Comparison of ENCODE assay signal across 24 cellular contexts in the genomic region with DNA sequence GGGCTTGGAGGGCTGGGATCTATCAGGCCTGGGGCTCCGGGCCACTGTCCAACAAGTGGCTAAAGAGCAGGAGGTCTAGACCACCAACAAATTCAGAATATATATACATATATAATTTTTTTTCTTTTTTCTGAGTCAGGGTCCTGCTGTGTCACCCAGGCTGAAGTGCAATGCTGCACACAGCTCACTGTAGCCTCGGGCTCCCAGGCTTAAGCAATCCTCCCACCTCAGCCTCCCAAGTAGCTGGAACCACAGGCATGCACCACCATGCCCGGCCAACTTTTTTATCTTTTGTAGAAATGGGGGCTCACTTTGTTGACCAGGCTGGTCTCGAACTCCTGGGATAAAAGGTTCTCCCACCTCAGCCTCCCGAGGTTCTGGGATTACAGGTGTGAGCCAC. TPM values are rescaled to one million over a fixed set of nuclear protein-coding genes. Genes with fewer than 3 reads are reported as not detected.
DNase-seq lines count a peak whose midpoint lies in the region; ATAC-seq and TF ChIP-seq lines count a peak whose summit lies in the region.
"Had no signal": no experiment of that assay in that cellular context is flagged by ENCODE, and none has a peak within 500 bp of the region (broad histone marks: within the 10 kb centered on the region; RNA-seq: fewer than 3 reads in every experiment).

No MANE protein-coding gene starts in this region.

- H3K9ac ChIP-seq in trophoblast cell (ENCODE audit: low read length): no peak overlapping the region
- H3K9ac ChIP-seq: parathyroid adenoma had no signal

- H2BK5ac ChIP-seq in trophoblast cell (ENCODE audit: low read depth, low read length, poor library complexity): no peak overlapping the region

- H3K18ac ChIP-seq in trophoblast cell (ENCODE audit: low read length): no peak overlapping the region

- no peaks in the 10 kb centered on the region for H3K79me2 ChIP-seq in trophoblast cell (ENCODE audit: control insufficient read depth, insufficient read depth, low read length, poor library complexity)
- H3K79me2 ChIP-seq: parathyroid adenoma had no signal

- peaks cover 24% of the 10 kb centered on the region in 2 experiments for H3K4me1 ChIP-seq in trophoblast cell (ENCODE audit: control insufficient read depth in 1 of 2, insufficient read depth in 2 of 2, low read length in 2 of 2)
- no peaks in the 10 kb centered on the region for H3K4me1 ChIP-seq in uterus
- H3K4me1 ChIP-seq: Caco-2, parathyroid adenoma had no signal

- ATAC-seq in activated T-cell treated with anti-CD3 and anti-CD28 coated beads, Interleukin-2, amount 50 U/mL, for 4 hours: no peak
- ATAC-seq in GM18505 (IDR thresholded peaks at IDR 0.05; ENCODE audit: unreplicated experiment): no peak
- ATAC-seq: effector memory CD8-positive, alpha-beta T cell; HepG2 had no signal

- no peak overlapping the region for H4K8ac ChIP-seq in trophoblast cell (ENCODE audit: low read depth, low read length)

- no peak overlapping the region for H3K23ac ChIP-seq in trophoblast cell (ENCODE audit: low read length)

- no peak overlapping the region for H2AK5ac ChIP-seq in trophoblast cell (ENCODE audit: low read length)

- intact Hi-C loops in uterus (cut with DNase I; ENCODE audit: low total_unique reads): no loop called here

- H3K9me3 ChIP-seq in trophoblast cell (ENCODE audit: insufficient read depth, low read depth, low read length) (peaks cover 3% of the 10 kb centered on the region), uterus (no peaks in the 10 kb centered on the region)
- H3K9me3 ChIP-seq: Caco-2, esophagus squamous epithelium, upper lobe of right lung had no signal

- H2AFZ ChIP-seq in trophoblast cell (ENCODE audit: insufficient read depth, low read length, poor library complexity): no peak overlapping the region
- H2AFZ ChIP-seq: parathyroid adenoma had no signal

- TF ChIP-seq CTCF in uterus (IDR thresholded peaks at IDR 0.05) (no peak), GM13977 (IDR thresholded peaks at IDR 0.05; ENCODE audit: extremely low read depth, insufficient read depth, missing control alignments) (no peak), GM10266 (IDR thresholded peaks at IDR 0.05; ENCODE audit: control insufficient read depth, insufficient read depth, low read depth, missing control alignments) (no peak)

- no peak overlapping the region for H3K4ac ChIP-seq in trophoblast cell (ENCODE audit: low read depth, low read length)

- peaks cover 73% of the 10 kb centered on the region for H3K4me1 Mint-ChIP-seq in activated T-cell treated with anti-CD3 and anti-CD28 coated beads, Interleukin-2, amount 50 U/mL, for 24 hours (ENCODE audit: low read depth)
- peaks cover 54% of the 10 kb centered on the region for H3K4me1 Mint-ChIP-seq in activated T-cell treated with anti-CD3 and anti-CD28 coated beads, Interleukin-2, amount 50 U/mL, for 4 hours (ENCODE audit: low read depth)

- no peak for DNase-seq in activated T-cell treated with anti-CD3 and anti-CD28 coated beads, Interleukin-2, amount 50 U/mL, for 24 hours
- DNase-seq in activated T-cell treated with anti-CD3 and anti-CD28 coated beads, Interleukin-2, amount 50 U/mL, for 4 hours: no peak
- DNase-seq in amniotic epithelial cell (ENCODE audit: low read depth) (peak; percentile 49), trophoblast cell (peak; percentile 81 to 82), uterus (no peak), GM13977 (ENCODE audit: low spot score) (no peak), GM10266 (ENCODE audit: extremely low spot score) (no peak)
- DNase-seq: activated CD4-positive, alpha-beta T cell treated with anti-CD3 and anti-CD28 coated beads, Interleukin-2, amount 10 ng/mL, durations not matched to agents 24 days and 14 days; activated CD8-positive, alpha-beta memory T cell treated with anti-CD3 and anti-CD28 coated beads, Interleukin-2, amount 50 U/mL, for 48 hours; AML-193; Caco-2; effector memory CD8-positive, alpha-beta T cell; esophagus squamous epithelium; NCI-H510A treated with DMSO at 0.1 percent for 48 hours; stimulated activated CD4-positive, alpha-beta T cell treated with anti-CD3 and anti-CD28 coated beads, Interleukin-1b, Interleukin-23, amount 100 ng/mL, for 48 hours; stimulated activated naive CD8-positive, alpha-beta T cell treated with anti-CD3 and anti-CD28 coated beads, Interleukin-15, amount 100 ng/mL, for 72 hours; upper lobe of right lung had no signal

- no peak overlapping the region for H3K4me3 Mint-ChIP-seq in activated T-cell treated with anti-CD3 and anti-CD28 coated beads, Interleukin-2, amount 50 U/mL, for 24 hours
- no peak overlapping the region for H3K4me3 Mint-ChIP-seq in activated T-cell treated with anti-CD3 and anti-CD28 coated beads, Interleukin-2, amount 50 U/mL, for 4 hours
- H3K4me3 Mint-ChIP-seq: activated CD4-positive, alpha-beta T cell treated with anti-CD3 and anti-CD28 coated beads, Interleukin-2, amount 10 ng/mL, durations not matched to agents 24 days and 14 days; effector memory CD8-positive, alpha-beta T cell; nephron had no signal

- H3K27ac ChIP-seq in trophoblast cell (ENCODE audit: low read depth, low read length) (no peak overlapping the region), uterus (peak overlapping the region; percentile 57 to 68)
- H3K27ac ChIP-seq: 22Rv1, esophagus squamous epithelium, parathyroid adenoma, upper lobe of right lung had no signal

- H2BK120ac ChIP-seq in trophoblast cell (ENCODE audit: insufficient read depth, low read length, poor library complexity): peak overlapping the region; percentile 57

- peaks cover 13% of the 10 kb centered on the region for H3K79me1 ChIP-seq in trophoblast cell (ENCODE audit: low read length)

- H3K9me3 Mint-ChIP-seq in activated T-cell treated with anti-CD3 and anti-CD28 coated beads, Interleukin-2, amount 50 U/mL, for 24 hours: no peaks in the 10 kb centered on the region
- no peaks in the 10 kb centered on the region for H3K9me3 Mint-ChIP-seq in activated T-cell treated with anti-CD3 and anti-CD28 coated beads, Interleukin-2, amount 50 U/mL, for 4 hours
- H3K9me3 Mint-ChIP-seq: activated CD4-positive, alpha-beta T cell treated with anti-CD3 and anti-CD28 coated beads, Interleukin-2, amount 10 ng/mL, durations not matched to agents 24 days and 14 days; effector memory CD8-positive, alpha-beta T cell; nephron; stimulated activated naive CD8-positive, alpha-beta T cell treated with anti-CD3 and anti-CD28 coated beads, Interleukin-15, amount 100 ng/mL, for 72 hours had no signal

- WGBS in trophoblast cell (ENCODE audit: extremely low coverage, insufficient coverage, insufficient read length): no CpG with 5 or more reads among the region's 5 CpGs

- H3K36me3 Mint-ChIP-seq in activated T-cell treated with anti-CD3 and anti-CD28 coated beads, Interleukin-2, amount 50 U/mL, for 24 hours (ENCODE audit: low read depth): no peaks in the 10 kb centered on the region
- no peaks in the 10 kb centered on the region for H3K36me3 Mint-ChIP-seq in activated T-cell treated with anti-CD3 and anti-CD28 coated beads, Interleukin-2, amount 50 U/mL, for 4 hours (ENCODE audit: insufficient read depth)

- TF ChIP-seq POLR2A in uterus (IDR thresholded peaks at IDR 0.05): no peak
- no peak for TF ChIP-seq POLR2A in GM18505 (IDR thresholded peaks at IDR 0.05; ENCODE audit: borderline replicate concordance, extremely low read depth, insufficient read depth, insufficient read length)

- H3K27me3 ChIP-seq in trophoblast cell (ENCODE audit: insufficient read depth, low read length): no peaks in the 10 kb centered on the region
- no peaks in the 10 kb centered on the region for H3K27me3 ChIP-seq in uterus
- H3K27me3 ChIP-seq: esophagus squamous epithelium, upper lobe of right lung had no signal

- no peak overlapping the region for H3K4me3 ChIP-seq in trophoblast cell (ENCODE audit: low read depth, low read length)
- no peak overlapping the region for H3K4me3 ChIP-seq in uterus
- H3K4me3 ChIP-seq: esophagus squamous epithelium, upper lobe of right lung had no signal

- no peaks in the 10 kb centered on the region for H3K27me3 Mint-ChIP-seq in activated T-cell treated with anti-CD3 and anti-CD28 coated beads, Interleukin-2, amount 50 U/mL, for 24 hours
- no peaks in the 10 kb centered on the region for H3K27me3 Mint-ChIP-seq in activated T-cell treated with anti-CD3 and anti-CD28 coated beads, Interleukin-2, amount 50 U/mL, for 4 hours (ENCODE audit: low read depth)
- H3K27me3 Mint-ChIP-seq: activated CD4-positive, alpha-beta T cell treated with anti-CD3 and anti-CD28 coated beads, Interleukin-2, amount 10 ng/mL, durations not matched to agents 24 days and 14 days; effector memory CD8-positive, alpha-beta T cell; stimulated activated naive CD8-positive, alpha-beta T cell treated with anti-CD3 and anti-CD28 coated beads, Interleukin-15, amount 100 ng/mL, for 72 hours had no signal

- in situ Hi-C loops in GM13977 (cut with MboI; ENCODE audit: low pct_unique_long_range_greater_than_20kb, low sequenced_read_pairs, unreplicated experiment): no loop called here

- no peak overlapping the region for H3K4me2 ChIP-seq in trophoblast cell (ENCODE audit: low read length)

- peak overlapping the region; percentile 94 for H3K27ac Mint-ChIP-seq in activated T-cell treated with anti-CD3 and anti-CD28 coated beads, Interleukin-2, amount 50 U/mL, for 24 hours

- peak overlapping the region; percentile 42 for H2BK12ac ChIP-seq in trophoblast cell (ENCODE audit: low read length)

- H4K12ac ChIP-seq in trophoblast cell (ENCODE audit: low read depth, low read length): no peak overlapping the region

- H3K14ac ChIP-seq in trophoblast cell (ENCODE audit: low read length): no peak overlapping the region

- H3K36me3 ChIP-seq in trophoblast cell (ENCODE audit: control insufficient read depth in 1 of 2, insufficient read depth in 2 of 2, low read length in 2 of 2) (no peaks in the 10 kb centered on the region), uterus (no peaks in the 10 kb centered on the region)
- H3K36me3 ChIP-seq: esophagus squamous epithelium, upper lobe of right lung had no signal

- peak overlapping the region; percentile 50 for H4K91ac ChIP-seq in trophoblast cell (ENCODE audit: low read depth, low read length)

RNA-seq across cellular contexts. Expression of a gene that starts 6.8 kb away (rescaled TPM):
- total RNA-seq in activated T-cell treated with anti-CD3 and anti-CD28 coated beads, Interleukin-2, amount 50 U/mL, for 4 hours: 10 to 100 TPM; 68.3 to 97.3 (median 86.8) TPM
- polyA plus RNA-seq in trophoblast cell (2013): 0.30 and 0.33 TPM in 2 replicates
- 10 to 100 TPM in 3 of 4 donors, 1 to 10 TPM in 1; 6.1 to 76.8 (median 15.8) TPM for total RNA-seq in uterus
- total RNA-seq: Caco-2, chondrocyte had no signal

RNA-seq across cellular contexts. Expression of a gene that starts 41.0 kb away (rescaled TPM):
- total RNA-seq in activated T-cell treated with anti-CD3 and anti-CD28 coated beads, Interleukin-2, amount 50 U/mL, for 4 hours: 1 to 10 TPM; 2.0 to 2.9 (median 2.3) TPM
- polyA plus RNA-seq in trophoblast cell (2013): 0.04 and 0.10 TPM in 2 replicates
- total RNA-seq in uterus: 1 to 10 TPM in 1 of 4 donors, under 1 TPM in 1, not detected in 2; 0.46 to 1.7 TPM
- total RNA-seq: Caco-2, esophagus squamous epithelium, mesenteric fat pad, upper lobe of right lung had no signal

Comparison
In these comparisons a context has a peak if more than half of its experiments do, and no peak if none do; other contexts are left out.
1. DNase-seq: peak in amniotic epithelial cell (single experiment) and trophoblast cell (2 of 2); none in activated T-cell treated with anti-CD3 and anti-CD28 coated beads, Interleukin-2, amount 50 U/mL, for 24 hours (single experiment), activated T-cell treated with anti-CD3 and anti-CD28 coated beads, Interleukin-2, amount 50 U/mL, for 4 hours (single experiment), uterus (0 of 2), GM13977 (single experiment) and GM10266 (single experiment).